In genomic region chr9:84293001-84293798, GRCh38 we compare ENCODE assay signal across 1 cellular context.
TF ChIP-seq lines count a peak whose summit lies in the region.

No MANE protein-coding gene starts in this region.

TF ChIP-seq in GM12878, 131 proteins besides CTCF, POLR2A, EP300 and RAD21 (continued from another document):
- TF ChIP-seq REST (IDR thresholded peaks at IDR 0.05; ENCODE audit: low read depth, low read length) = no peak
- TF ChIP-seq PKNOX1 (IDR thresholded peaks at IDR 0.05) = no peak
- no peak for TF ChIP-seq TCF12 (IDR thresholded peaks at IDR 0.05; ENCODE audit: low read depth, low read length)
- TF ChIP-seq BMI1 (IDR thresholded peaks at IDR 0.05; ENCODE audit: borderline replicate concordance) = no peak
- TF ChIP-seq MTA3 (IDR thresholded peaks at IDR 0.05; ENCODE audit: borderline replicate concordance, low read length) = no peak
- TF ChIP-seq MAX (IDR thresholded peaks at IDR 0.05; ENCODE audit: low read depth, low read length) = no peak
- TF ChIP-seq E2F8 (IDR thresholded peaks at IDR 0.05; ENCODE audit: low read depth, partially characterized antibody) = no peak
- no peak for TF ChIP-seq SRF (IDR thresholded peaks at IDR 0.05; ENCODE audit: low read depth in 2 of 2, low read length in 2 of 2)
- 0 out of 2 replicates have a peak, but pooled peaks have one; percentile 12 for TF ChIP-seq MXI1 (IDR thresholded peaks at IDR 0.05; ENCODE audit: low read depth, low read length)
- TF ChIP-seq TARDBP (IDR thresholded peaks at IDR 0.05; ENCODE audit: borderline replicate concordance) = no peak
- no peak for TF ChIP-seq NRF1 (conservative IDR thresholded peaks at IDR 0.05; ENCODE audit: low read depth, low read length)
- no peak for TF ChIP-seq MEF2B (IDR thresholded peaks at IDR 0.05; ENCODE audit: partially characterized antibody, poor library complexity, severe bottlenecking)
